1 cellular context compared by ENCODE assay signal in the genomic region with DNA sequence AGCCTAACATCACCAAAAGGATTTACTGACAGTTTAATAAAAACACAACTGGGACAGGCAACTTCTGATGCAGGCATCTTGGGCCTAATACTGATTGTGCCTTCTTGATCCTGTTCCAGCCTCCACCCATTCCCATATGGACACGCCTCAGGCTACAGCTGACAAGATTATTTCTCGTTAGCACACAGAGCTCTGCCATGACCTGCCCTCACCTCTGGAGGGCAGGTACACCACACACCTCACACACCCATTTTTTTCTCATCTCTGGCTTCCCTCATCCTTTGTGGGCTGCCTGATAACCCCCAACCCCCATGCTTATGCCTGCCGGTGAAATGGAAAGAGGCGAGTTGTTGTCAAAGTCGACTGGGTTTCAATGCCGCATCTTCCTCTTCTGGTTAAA.
TF ChIP-seq lines count a peak whose summit lies in the region.

No MANE protein-coding gene starts in this region.

TF ChIP-seq in H1, 55 proteins besides CTCF, POLR2A, EP300 and RAD21 (continued from another document):
- no peak for TF ChIP-seq KDM4A (IDR thresholded peaks at IDR 0.05; ENCODE audit: low read depth, low read length, severe bottlenecking)
- TF ChIP-seq YY1 (IDR thresholded peaks at IDR 0.05; ENCODE audit: low read depth, low read length), result no peak
